ENCODE assay signal across 26 cellular contexts in genomic region chr12:59357811-59358210, GRCh38.
A peak's percentile ranks its signal among the peaks of the same experiment; 100 is the strongest.
DNase-seq lines count a peak whose midpoint lies in the region; ATAC-seq, FAIRE-seq and TF ChIP-seq lines count a peak whose summit lies in the region.
"Had no signal": no experiment of that assay in that cellular context is flagged by ENCODE, and none has a peak within 500 bp of the region (broad histone marks: within the 10 kb centered on the region; RNA-seq: fewer than 3 reads in every experiment).

No MANE protein-coding gene starts in this region.

- TF ChIP-seq EP300 in SK-N-SH (IDR thresholded peaks at IDR 0.05; ENCODE audit: borderline replicate concordance in 1 of 2, low read depth in 1 of 2, low read length in 1 of 2): no peak

- POLR2A ChIA-PET in SK-N-SH (lab: Yijun Ruan, JAX): no interaction called here

- CTCF ChIA-PET in SK-N-SH (lab: Yijun Ruan, JAX): no interaction called here

- in situ Hi-C loops in ACHN (cut with HindIII; ENCODE audit: low pct_ligation_motif_present, low pct_unique_long_range_greater_than_20kb, low sequenced_read_pairs): no loop called here

- FAIRE-seq in bronchial epithelial cell (lab: Jason Lieb, UNC) (no peak), GM19239 (lab: Jason Lieb, UNC) (no peak)
- FAIRE-seq: endometrium, TTC549 had no signal

- DNase-seq in ACHN (peak; percentile 32), bronchial epithelial cell (ENCODE audit: low read depth) (peak; percentile 67), islet precursor cell (peak; percentile 62), GM19239 (ENCODE audit: insufficient read length, low spot score) (no peak), SKM-1 (lab: John Stamatoyannopoulos, UW; ENCODE audit: unreplicated experiment) (no peak), SK-N-SH (no peak)
- DNase-seq: activated CD4-positive, alpha-beta T cell treated with anti-CD3 and anti-CD28 coated beads, Interleukin-2, amount 10 ng/mL, durations not matched to agents 24 days and 14 days; activated CD8-positive, alpha-beta memory T cell treated with anti-CD3 and anti-CD28 coated beads, Interleukin-2, amount 50 U/mL, for 4 hours; activated naive CD8-positive, alpha-beta T cell treated with anti-CD3 and anti-CD28 coated beads, Interleukin-2, amount 10 ng/mL, durations not matched to agents 7 days and 5 days; hippocampal formation; KG1; kidney glomerular epithelial cell; NCI-H1092 treated with DMSO at 0.1 percent for 48 hours; NCI-H2029 treated with DMSO at 0.1 percent for 48 hours; NCI-H524; stimulated activated CD4-positive, alpha-beta T cell treated with anti-CD3 and anti-CD28 coated beads, Interleukin-2, amount 100 ng/mL, for 24 hours; stimulated activated naive CD4-positive, alpha-beta T cell; SW 1271 had no signal

- peak; percentile 45 for ATAC-seq in HG02885 (IDR thresholded peaks at IDR 0.05; ENCODE audit: poor library complexity, unreplicated experiment)
- no peak for ATAC-seq in HG03439 (IDR thresholded peaks at IDR 0.05; ENCODE audit: unreplicated experiment)
- ATAC-seq: natural killer cell treated with Interleukin-12 subunit alpha and Interleukin-12 subunit beta and Interleukin-15 and Interleukin-18, amount 100 ng/mL, for 72 hours had no signal

- no peaks in the 10 kb centered on the region for H4K20me1 ChIP-seq in SK-N-SH (ENCODE audit: insufficient read depth)
- H4K20me1 ChIP-seq: BLaER1 treated with 17β-estradiol and CSF1 and Interleukin-3, amounts not matched to agents 10 nM and 100 nM had no signal

- H3K9me3 ChIP-seq in SK-N-SH: no peaks in the 10 kb centered on the region; the same call in 1 of the 2 replicates
- H3K9me3 ChIP-seq: BLaER1 treated with 17β-estradiol and CSF1 and Interleukin-3, amounts not matched to agents 10 nM and 100 nM; prostate gland had no signal

- no peak for TF ChIP-seq RAD21 in SK-N-SH (IDR thresholded peaks at IDR 0.05; ENCODE audit: low read length)

- no peaks in the 10 kb centered on the region for H3K79me2 ChIP-seq in SK-N-SH (ENCODE audit: insufficient read depth)

- TF ChIP-seq CTCF in bronchial epithelial cell (IDR thresholded peaks at IDR 0.05; ENCODE audit: insufficient read depth, low read length, severe bottlenecking) (no peak), SK-N-SH (IDR thresholded peaks at IDR 0.05) (no peak)

- no peaks in the 10 kb centered on the region for H3K4me1 ChIP-seq in SK-N-SH (ENCODE audit: control insufficient read depth in 1 of 2, insufficient read depth in 2 of 2, low read depth in 1 of 2, low read length in 1 of 2)
- H3K4me1 ChIP-seq: BLaER1 treated with 17β-estradiol and CSF1 and Interleukin-3, amounts not matched to agents 10 nM and 100 nM; prostate gland had no signal

- H3K27me3 ChIP-seq in bronchial epithelial cell (ENCODE audit: control insufficient read depth, insufficient read depth, low read length): no peaks in the 10 kb centered on the region
- no peaks in the 10 kb centered on the region for H3K27me3 ChIP-seq in SK-N-SH (ENCODE audit: insufficient read depth)
- H3K27me3 ChIP-seq: BLaER1 treated with 17β-estradiol and CSF1 and Interleukin-3, amounts not matched to agents 10 nM and 100 nM had no signal

- no peak overlapping the region for H3K4me2 ChIP-seq in SK-N-SH
- H3K4me2 ChIP-seq: BLaER1 treated with 17β-estradiol and CSF1 and Interleukin-3, amounts not matched to agents 10 nM and 100 nM had no signal

- 0% methylated on average over 1 of the region's 1 CpG for WGBS in SK-N-SH (ENCODE audit: low lambda C conversion rate)

- H3K9me2 ChIP-seq in SK-N-SH: no peaks in the 10 kb centered on the region

- no peak overlapping the region for H3K27ac ChIP-seq in SK-N-SH (ENCODE audit: low read depth in 2 of 2, low read length in 1 of 2)
- H3K27ac ChIP-seq: coronary artery, prostate gland had no signal

- H3K4me3 ChIP-seq in bronchial epithelial cell (ENCODE audit: low read depth, low read length): no peak overlapping the region
- H3K4me3 ChIP-seq in SK-N-SH (ENCODE audit: low read depth in 2 of 2, low read length in 1 of 2): no peak overlapping the region
- H3K4me3 ChIP-seq: BLaER1 treated with 17β-estradiol and CSF1 and Interleukin-3, amounts not matched to agents 10 nM and 100 nM; coronary artery; prostate gland had no signal

- no peak overlapping the region for H3K9ac ChIP-seq in SK-N-SH
- H3K9ac ChIP-seq: BLaER1 treated with 17β-estradiol and CSF1 and Interleukin-3, amounts not matched to agents 10 nM and 100 nM had no signal

- no peak overlapping the region for H2AFZ ChIP-seq in SK-N-SH (ENCODE audit: low read depth)

- H3F3A ChIP-seq in SK-N-SH (replicated peaks; ENCODE audit: insufficient read depth): no peaks in the 10 kb centered on the region

- no peaks in the 10 kb centered on the region for H3K36me3 ChIP-seq in bronchial epithelial cell (ENCODE audit: control insufficient read depth, insufficient read depth, low read length)
- H3K36me3 ChIP-seq in SK-N-SH (replicated peaks in 1 of 2; ENCODE audit: control insufficient read depth in 1 of 2, insufficient read depth in 2 of 2, low read length in 1 of 2): no peaks in the 10 kb centered on the region
- H3K36me3 ChIP-seq: BLaER1 treated with 17β-estradiol and CSF1 and Interleukin-3, amounts not matched to agents 10 nM and 100 nM; prostate gland had no signal

TF ChIP-seq in SK-N-SH, 30 proteins besides CTCF, POLR2A, EP300 and RAD21:
- TF ChIP-seq CHD2 (IDR thresholded peaks at IDR 0.05; ENCODE audit: low read length, partially characterized antibody) (no peak), SIN3A (IDR thresholded peaks at IDR 0.05; ENCODE audit: borderline replicate concordance, low read depth, low read length) (no peak), EZH2phosphoT487 (IDR thresholded peaks at IDR 0.05; ENCODE audit: borderline replicate concordance, low read depth) (no peak), NRF1 (IDR thresholded peaks at IDR 0.05; ENCODE audit: low read depth, low read length) (no peak), RXRA (IDR thresholded peaks at IDR 0.05; ENCODE audit: borderline replicate concordance, low read depth) (no peak), PBX3 (IDR thresholded peaks at IDR 0.05) (no peak), FOXJ3 (CRISPR knock-in tag; IDR thresholded peaks at IDR 0.05) (no peak), MEF2A (IDR thresholded peaks at IDR 0.05; ENCODE audit: borderline replicate concordance, low read depth) (no peak), TCF12 (IDR thresholded peaks at IDR 0.05) (no peak)

Comparison
In these comparisons a context has a peak if more than half of its experiments do, and no peak if none do; other contexts are left out.
1. DNase-seq: peak in ACHN (single experiment), bronchial epithelial cell (single experiment) and islet precursor cell (single experiment); none in GM19239 (single experiment), SKM-1 (single experiment) and SK-N-SH (single experiment).